In genomic region chr16:66651474-66651765, GRCh38 we compare ENCODE assay signal across 1 cellular context.
TF ChIP-seq lines count a peak whose summit lies in the region.

No MANE protein-coding gene starts in this region.

TF ChIP-seq in GM23338, 12 proteins besides CTCF, POLR2A, EP300 and RAD21 (continued from another document):
- no peak for TF ChIP-seq ZNF462 (CRISPR knock-in tag; IDR thresholded peaks at IDR 0.05)
- no peak for TF ChIP-seq ZNF114 (CRISPR knock-in tag; IDR thresholded peaks at IDR 0.05)
- no peak for TF ChIP-seq NANOG (IDR thresholded peaks at IDR 0.05; ENCODE audit: borderline replicate concordance)
TF ChIP-seq in GM23338: peak in this region for 0.
